Comparison of ENCODE assay signal across 23 cellular contexts in the genomic region with DNA sequence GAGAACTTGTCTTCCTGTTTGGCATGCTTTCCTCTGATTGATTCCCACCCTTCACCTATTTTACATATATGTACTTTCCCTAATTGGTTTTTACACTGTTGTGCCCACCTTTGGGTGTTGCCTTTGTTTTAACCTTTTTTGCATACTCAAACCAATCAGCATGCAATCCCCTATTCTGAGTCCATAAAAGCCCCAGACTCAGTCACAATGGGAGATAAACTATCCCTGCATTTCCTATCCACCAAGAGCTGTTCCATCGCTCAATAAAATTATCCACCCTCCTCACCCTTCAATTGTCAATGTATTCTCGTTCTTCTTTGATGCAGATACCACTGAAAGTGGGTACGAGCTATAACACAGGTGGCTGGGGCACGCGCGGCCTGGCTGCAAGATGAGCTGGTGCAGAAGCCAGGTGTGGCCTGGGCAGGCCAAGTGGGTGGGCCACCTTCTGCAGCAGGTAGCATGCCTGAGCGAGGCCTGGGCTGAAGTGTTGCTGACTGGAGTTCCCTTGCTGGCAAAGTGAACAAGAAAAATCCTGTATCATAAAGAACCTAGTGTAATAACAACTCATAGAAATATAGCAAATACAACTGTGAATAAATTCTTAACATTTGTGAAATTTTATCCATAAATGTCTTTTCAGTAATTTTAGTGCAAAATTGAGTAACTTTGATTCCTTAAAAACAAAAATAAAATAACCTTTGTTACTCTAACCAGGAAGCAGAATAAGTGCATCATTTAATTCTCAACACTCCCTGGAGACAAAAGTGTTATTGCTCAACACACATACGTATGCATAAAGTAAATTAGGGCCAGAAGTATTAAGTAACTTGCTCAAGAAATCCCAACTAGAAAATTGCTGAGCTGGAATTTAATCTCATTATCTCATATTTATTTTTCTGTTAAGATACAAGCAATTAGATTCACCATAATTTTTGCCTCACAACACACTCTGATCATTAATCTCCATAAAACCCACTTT.
"Had no signal": no experiment of that assay in that cellular context is flagged by ENCODE, and none has a peak within 500 bp of the region (broad histone marks: within the 10 kb centered on the region; RNA-seq: fewer than 3 reads in every experiment).

No MANE protein-coding gene starts in this region.

- H3K4me3 ChIP-seq: colonic mucosa, dorsolateral prefrontal cortex, esophagus squamous epithelium, thoracic aorta had no signal

- ATAC-seq: activated T-helper 17 cell treated with anti-CD3 and anti-CD28 coated beads, Interleukin-2, amount 50 U/mL, for 72 hours; effector memory CD8-positive, alpha-beta T cell; foreskin keratinocyte; left ventricle myocardium superior; natural killer cell treated with Interleukin-12 subunit alpha and Interleukin-12 subunit beta and Interleukin-15 and Interleukin-18, amount 100 ng/mL, for 72 hours; sciatic nerve had no signal

- H3K36me3 ChIP-seq: colonic mucosa, esophagus squamous epithelium, thoracic aorta had no signal

- H3K4me3 Mint-ChIP-seq: activated naive CD8-positive, alpha-beta T cell treated with anti-CD3 and anti-CD28 coated beads for 36 hours; activated T-cell treated with anti-CD3 and anti-CD28 coated beads, Interleukin-2, amount 50 U/mL, for 24 hours; activated T-helper 17 cell treated with anti-CD3 and anti-CD28 coated beads, Interleukin-2, amount 50 U/mL, for 72 hours; effector memory CD8-positive, alpha-beta T cell; natural killer cell treated with Interleukin-12 subunit alpha and Interleukin-12 subunit beta and Interleukin-15 and Interleukin-18, amount 100 ng/mL, for 72 hours; type B pancreatic cell had no signal

- H3K27ac ChIP-seq: colonic mucosa, dorsolateral prefrontal cortex, esophagus squamous epithelium, foreskin keratinocyte, parathyroid adenoma, thoracic aorta had no signal

- H3K27ac Mint-ChIP-seq: activated naive CD8-positive, alpha-beta T cell treated with anti-CD3 and anti-CD28 coated beads for 36 hours; activated T-cell treated with anti-CD3 and anti-CD28 coated beads, Interleukin-2, amount 50 U/mL, for 24 hours; activated T-helper 17 cell treated with anti-CD3 and anti-CD28 coated beads, Interleukin-2, amount 50 U/mL, for 72 hours; effector memory CD8-positive, alpha-beta T cell; natural killer cell treated with Interleukin-12 subunit alpha and Interleukin-12 subunit beta and Interleukin-15 and Interleukin-18, amount 100 ng/mL, for 72 hours; type B pancreatic cell had no signal

- H3K4me1 Mint-ChIP-seq: activated naive CD8-positive, alpha-beta T cell treated with anti-CD3 and anti-CD28 coated beads for 36 hours; activated T-helper 17 cell treated with anti-CD3 and anti-CD28 coated beads, Interleukin-2, amount 50 U/mL, for 72 hours had no signal

- H3K36me3 Mint-ChIP-seq: activated naive CD8-positive, alpha-beta T cell treated with anti-CD3 and anti-CD28 coated beads for 36 hours; natural killer cell treated with Interleukin-12 subunit alpha and Interleukin-12 subunit beta and Interleukin-15 and Interleukin-18, amount 100 ng/mL, for 72 hours; type B pancreatic cell had no signal

- DNase-seq: activated CD4-positive, alpha-beta T cell treated with anti-CD3 and anti-CD28 coated beads, Interleukin-2, amount 50 U/mL, for 4 hours; activated CD8-positive, alpha-beta memory T cell treated with anti-CD3 and anti-CD28 coated beads for 24 hours; activated CD8-positive, alpha-beta memory T cell treated with anti-CD3 and anti-CD28 coated beads, Interleukin-2, amount 50 U/mL, for 4 hours; activated naive CD8-positive, alpha-beta T cell treated with anti-CD3 and anti-CD28 coated beads for 36 hours; activated T-cell treated with anti-CD3 and anti-CD28 coated beads, Interleukin-2, amount 50 U/mL, for 24 hours; amygdala; colonic mucosa; effector memory CD8-positive, alpha-beta T cell; esophagus squamous epithelium; foreskin keratinocyte; left ventricle myocardium superior; mammary epithelial cell; small intestine; stimulated activated CD4-positive, alpha-beta T cell treated with anti-CD3 and anti-CD28 coated beads, Interleukin-2, amount 100 ng/mL, for 48 hours; stimulated activated naive CD4-positive, alpha-beta T cell; T-helper 9 cell had no signal

- H3K9me3 Mint-ChIP-seq: activated T-cell treated with anti-CD3 and anti-CD28 coated beads, Interleukin-2, amount 50 U/mL, for 24 hours; activated T-helper 17 cell treated with anti-CD3 and anti-CD28 coated beads, Interleukin-2, amount 50 U/mL, for 72 hours; effector memory CD8-positive, alpha-beta T cell; natural killer cell treated with Interleukin-12 subunit alpha and Interleukin-12 subunit beta and Interleukin-15 and Interleukin-18, amount 100 ng/mL, for 72 hours; type B pancreatic cell had no signal

- H3K9ac ChIP-seq: parathyroid adenoma had no signal

- H3K27me3 Mint-ChIP-seq: activated naive CD8-positive, alpha-beta T cell treated with anti-CD3 and anti-CD28 coated beads for 36 hours; activated T-cell treated with anti-CD3 and anti-CD28 coated beads, Interleukin-2, amount 50 U/mL, for 24 hours; activated T-helper 17 cell treated with anti-CD3 and anti-CD28 coated beads, Interleukin-2, amount 50 U/mL, for 72 hours; effector memory CD8-positive, alpha-beta T cell; natural killer cell treated with Interleukin-12 subunit alpha and Interleukin-12 subunit beta and Interleukin-15 and Interleukin-18, amount 100 ng/mL, for 72 hours; type B pancreatic cell had no signal

- H3K4me1 ChIP-seq: colonic mucosa, esophagus squamous epithelium, foreskin keratinocyte, parathyroid adenoma had no signal

- H3K27me3 ChIP-seq: colonic mucosa, dorsolateral prefrontal cortex, esophagus squamous epithelium, foreskin keratinocyte had no signal

- H3K9me3 ChIP-seq: colonic mucosa, esophagus squamous epithelium, thoracic aorta had no signal
